32 cellular contexts compared by ENCODE assay signal in the genomic region with DNA sequence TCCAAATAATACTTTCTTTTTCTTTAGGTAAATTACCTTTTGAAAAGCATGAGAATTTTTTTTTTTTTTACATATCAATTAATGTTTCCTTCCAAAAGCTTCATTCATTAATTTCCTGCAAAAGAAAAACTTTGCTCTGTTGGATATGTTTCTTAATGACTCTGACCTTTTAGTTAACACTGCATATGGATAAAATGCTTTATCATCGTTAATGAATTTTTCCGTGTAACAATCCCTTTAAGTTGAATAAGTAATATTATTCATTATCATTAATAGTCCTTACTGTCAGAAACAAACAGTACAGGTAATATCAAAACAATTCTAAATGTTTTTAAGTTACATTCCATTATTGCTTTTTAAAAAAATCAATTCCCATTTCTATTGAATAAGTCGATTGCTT.
"Had no signal": no experiment of that assay in that cellular context is flagged by ENCODE, and none has a peak within 500 bp of the region (broad histone marks: within the 10 kb centered on the region; RNA-seq: fewer than 3 reads in every experiment).

No MANE protein-coding gene starts in this region.

- H3K9me3 ChIP-seq: adrenal gland, ascending aorta, body of pancreas, breast epithelium had no signal

- H3K36me3 ChIP-seq: adrenal gland, ascending aorta, brain microvascular endothelial cell, breast epithelium, cardiac muscle cell had no signal

- ATAC-seq: activated naive CD4-positive, alpha-beta T cell treated with anti-CD3 and anti-CD28 coated beads, Interleukin-2, amount 50 U/mL, for 72 hours; activated naive CD8-positive, alpha-beta T cell treated with anti-CD3 and anti-CD28 coated beads, Interleukin-2, amount 50 U/mL, for 24 hours; activated T-cell treated with anti-CD3 and anti-CD28 coated beads, Interleukin-2, amount 50 U/mL, for 4 hours; activated T-cell treated with anti-CD3 and anti-CD28 coated beads, Interleukin-2, amount 50 U/mL, for 72 hours; activated T-helper 17 cell treated with anti-CD3 and anti-CD28 coated beads, Interleukin-2, amount 50 U/mL, for 72 hours; body of pancreas had no signal

- H3K27me3 ChIP-seq: adrenal gland, ascending aorta, body of pancreas, brain microvascular endothelial cell, breast epithelium, cardiac muscle cell had no signal

- H3K27ac ChIP-seq: adrenal gland, ascending aorta, body of pancreas, brain microvascular endothelial cell, breast epithelium, cardiac muscle cell had no signal

- H3K4me1 ChIP-seq: ascending aorta, breast epithelium had no signal

- H3K4me3 ChIP-seq: adrenal gland, ascending aorta, body of pancreas, breast epithelium, cardiac muscle cell had no signal

- FAIRE-seq: astrocyte had no signal

- DNase-seq: activated effector memory CD4-positive, alpha-beta T cell treated with anti-CD3 and anti-CD28 coated beads, Interleukin-2, amount 50 U/mL, for 16 hours; activated effector memory CD4-positive, alpha-beta T cell treated with Interleukin-2 at 50 U/mL for 16 hours; activated gamma-delta T cell; activated gamma-delta T cell treated with Interleukin-2 at 50 U/mL for 16 hours; activated naive CD4-positive, alpha-beta T cell; activated naive CD4-positive, alpha-beta T cell treated with anti-CD3 and anti-CD28 coated beads for 36 hours; activated naive CD4-positive, alpha-beta T cell treated with anti-CD3 and anti-CD28 coated beads, Interleukin-2, amount 10 ng/mL, durations not matched to agents 7 days and 5 days; activated naive CD4-positive, alpha-beta T cell treated with anti-CD3 and anti-CD28 coated beads, Interleukin-2, amount 50 U/mL, for 16 hours; activated naive CD4-positive, alpha-beta T cell treated with Interleukin-2 at 50 U/mL for 16 hours; activated naive CD8-positive, alpha-beta T cell treated with anti-CD3 and anti-CD28 coated beads for 36 hours; activated naive CD8-positive, alpha-beta T cell treated with anti-CD3 and anti-CD28 coated beads, Interleukin-2, amount 10 ng/mL, durations not matched to agents 7 days and 5 days; activated naive CD8-positive, alpha-beta T cell treated with anti-CD3 and anti-CD28 coated beads, Interleukin-2, amount 50 U/mL, for 24 hours; activated T-cell treated with anti-CD3 and anti-CD28 coated beads, Interleukin-2, amount 50 U/mL, for 1 hour; activated T-cell treated with anti-CD3 and anti-CD28 coated beads, Interleukin-2, amount 50 U/mL, for 24 hours; activated T-cell treated with anti-CD3 and anti-CD28 coated beads, Interleukin-2, amount 50 U/mL, for 4 hours; activated T-cell treated with anti-CD3 and anti-CD28 coated beads, Interleukin-2, amount 50 U/mL, for 48 hours; activated T-cell treated with anti-CD3 and anti-CD28 coated beads, Interleukin-2, amount 50 U/mL, for 72 hours; adrenal gland; amniotic stem cell; amygdala; anterior cingulate cortex; aorta; body of pancreas; brain microvascular endothelial cell; caudate nucleus; cerebellar nuclear complex had no signal
